ENCODE assay signal across 8 cellular contexts in genomic region chr3:130748520-130748919, GRCh38. TPM values are rescaled to one million over a fixed set of nuclear protein-coding genes. Genes with fewer than 3 reads are reported as not detected.
DNase-seq lines count a peak whose midpoint lies in the region; ATAC-seq and TF ChIP-seq lines count a peak whose summit lies in the region.

No MANE protein-coding gene starts in this region.

- POLR2A ChIA-PET in CD8-positive, alpha-beta T cell (lab: Charles Lee), result interaction anchor here (2.2 kb wide), 1 partner anchor 145 kb away, joined by 8 read pairs; the partner anchor contains the start of gene ATP2C1

- H3K27ac ChIP-seq in CD8-positive, alpha-beta T cell (ENCODE audit: low read depth, low read length), result no peak overlapping the region
- H3K27ac ChIP-seq in osteoblast (ENCODE audit: low read depth, low read length), result peak overlapping the region; percentile 26

- H3K79me2 ChIP-seq in osteoblast (ENCODE audit: insufficient read depth, low read length), result peaks cover 31% of the 10 kb centered on the region

- no peaks in the 10 kb centered on the region for H3K27me3 Mint-ChIP-seq in CD8-positive, alpha-beta T cell (ENCODE audit: low read depth)
- H3K27me3 Mint-ChIP-seq in chondrocyte (ENCODE audit: low read depth), result no peaks in the 10 kb centered on the region

- DNase-seq in CD8-positive, alpha-beta T cell, result no peak
- DNase-seq in MG63, result no peak
- no peak for DNase-seq in chondrocyte (ENCODE audit: low spot score)
- DNase-seq in osteoblast (ENCODE audit: insufficient read length, low spot score, missing footprints), result no peak
- no peak for DNase-seq in T1000 (lab: John Stamatoyannopoulos, UW)
- DNase-seq in glomerular visceral epithelial cell (ENCODE audit: extremely low spot score), result no peak
- no peak for DNase-seq in CD1c-positive myeloid dendritic cell (ENCODE audit: extremely low spot score)

- CTCF ChIA-PET in CD8-positive, alpha-beta T cell (lab: Charles Lee), result interaction anchor here (1.3 to 1.7 kb wide), 4 partner anchors 8 to 145 kb away, joined by 3 to 5 read pairs (median 4); partner anchors contain the start of gene ATP2C1

- no peaks in the 10 kb centered on the region for H3K9me3 Mint-ChIP-seq in CD8-positive, alpha-beta T cell
- no peaks in the 10 kb centered on the region for H3K9me3 Mint-ChIP-seq in chondrocyte (ENCODE audit: low read depth)

- no peaks in the 10 kb centered on the region for H3K36me3 ChIP-seq in CD8-positive, alpha-beta T cell (ENCODE audit: insufficient read depth, low read length)
- peaks cover 13% of the 10 kb centered on the region for H3K36me3 ChIP-seq in MG63
- no peaks in the 10 kb centered on the region for H3K36me3 ChIP-seq in osteoblast (ENCODE audit: insufficient read depth, low read length)

- H3K4me3 ChIP-seq in CD8-positive, alpha-beta T cell (ENCODE audit: low read depth, low read length), result no peak overlapping the region
- H3K4me3 ChIP-seq in MG63, result peak overlapping the region; percentile 72; the same call in 1 of the 2 replicates
- peak overlapping the region; percentile 66 for H3K4me3 ChIP-seq in osteoblast (ENCODE audit: insufficient read depth, low read length)

- no peaks in the 10 kb centered on the region for H4K20me1 ChIP-seq in osteoblast (ENCODE audit: insufficient read depth, low read length)

- H3K4me2 ChIP-seq in osteoblast (ENCODE audit: insufficient read depth, low read length), result peak overlapping the region; percentile 78

- TF ChIP-seq CTCF in CD8-positive, alpha-beta T cell (IDR thresholded peaks at IDR 0.05), result no peak
- TF ChIP-seq CTCF in chondrocyte (IDR thresholded peaks at IDR 0.05) (no peak), osteoblast (IDR thresholded peaks at IDR 0.05; ENCODE audit: extremely low read depth, low read depth, low read length) (no peak)

- H3K27ac Mint-ChIP-seq in CD8-positive, alpha-beta T cell, result no peak overlapping the region
- peak overlapping the region; percentile 98 for H3K27ac Mint-ChIP-seq in chondrocyte (ENCODE audit: unreplicated experiment)

- no peaks in the 10 kb centered on the region for H3K9me3 ChIP-seq in CD8-positive, alpha-beta T cell (ENCODE audit: low read length)
- H3K9me3 ChIP-seq in MG63 (no peaks in the 10 kb centered on the region), osteoblast (ENCODE audit: low read depth, low read length) (no peaks in the 10 kb centered on the region)

- peak overlapping the region; percentile 80 for H3K4me3 Mint-ChIP-seq in CD8-positive, alpha-beta T cell
- peak overlapping the region; percentile 87 for H3K4me3 Mint-ChIP-seq in chondrocyte (ENCODE audit: unreplicated experiment)

- H3K36me3 Mint-ChIP-seq in CD8-positive, alpha-beta T cell, result peaks cover 18% of the 10 kb centered on the region
- peaks cover 4% of the 10 kb centered on the region for H3K36me3 Mint-ChIP-seq in chondrocyte (ENCODE audit: low read depth)

- intact Hi-C loops in CD8-positive, alpha-beta T cell (cut with DNase I, micrococcal nuclease), result loop anchor here (5.0 to 10.0 kb wide), 5 partner anchors 634 to 1976 kb away; partner anchors contain the start of genes NPHP3 (in 2 of the 2), NUDT16 (in 2 of the 2), DNAJC13 (in 1 of the 2) and MRPL3 (in 1 of the 2)

- H3K27me3 ChIP-seq in CD8-positive, alpha-beta T cell (ENCODE audit: insufficient read depth, low read length), result no peaks in the 10 kb centered on the region
- no peaks in the 10 kb centered on the region for H3K27me3 ChIP-seq in MG63
- H3K27me3 ChIP-seq in osteoblast (ENCODE audit: insufficient read depth, low read length), result no peaks in the 10 kb centered on the region

- no peak for ATAC-seq in CD8-positive, alpha-beta T cell
- no peak for ATAC-seq in HG02938 (IDR thresholded peaks at IDR 0.05; ENCODE audit: unreplicated experiment)

- H3K4me1 ChIP-seq in CD8-positive, alpha-beta T cell (ENCODE audit: insufficient read depth, low read length), result peaks cover 22% of the 10 kb centered on the region
- peaks cover 18% of the 10 kb centered on the region for H3K4me1 ChIP-seq in osteoblast (ENCODE audit: insufficient read depth, low read length)

- H3K4me1 Mint-ChIP-seq in CD8-positive, alpha-beta T cell (ENCODE audit: low read depth), result peaks cover 31% of the 10 kb centered on the region
- H3K4me1 Mint-ChIP-seq in chondrocyte (ENCODE audit: low read depth), result peaks cover 34% of the 10 kb centered on the region

- H2AFZ ChIP-seq in osteoblast (ENCODE audit: low read length), result peak overlapping the region; percentile 88

RNA-seq across cellular contexts. Expression of gene PIK3R4, which starts 1.9 kb away (rescaled TPM):
- 10 to 100 TPM; 12.1 to 14.8 TPM for total RNA-seq in CD8-positive, alpha-beta T cell
- total RNA-seq in MG63 (2014; rRNA removed; shearing (Covaris generic); ENCODE audit: low replicate concordance), result 7.3 and 18.3 TPM in 2 replicates
- total RNA-seq in chondrocyte (16.9 to 28.0 TPM (median 17.7 TPM) in 3 replicates), osteoblast (30.4 and 35.5 TPM in 2 replicates)
